ENCODE assay signal across 13 cellular contexts in genomic region chr7:46244752-46245151, GRCh38.
"Had no signal": no experiment of that assay in that cellular context is flagged by ENCODE, and none has a peak within 500 bp of the region (broad histone marks: within the 10 kb centered on the region; RNA-seq: fewer than 3 reads in every experiment).

No MANE protein-coding gene starts in this region.

- H3K27me3 ChIP-seq: adrenal gland, body of pancreas, esophagus muscularis mucosa, neutrophil, tibial nerve had no signal

- DNase-seq: activated naive CD4-positive, alpha-beta T cell treated with anti-CD3 and anti-CD28 coated beads, Interleukin-2, amount 50 U/mL, for 16 hours; adrenal gland; body of pancreas; naive B cell; stimulated activated CD4-positive, alpha-beta T cell treated with anti-CD3 and anti-CD28 coated beads, Interleukin-2, amount 100 ng/mL, for 24 hours; stimulated activated naive B cell treated with anti-CD40 and anti-IgM and Interleukin-4, amounts not matched to agents 10 μg/mL and 1 μg/mL and 100 μg/mL, for 72 hours had no signal

- H3K4me1 Mint-ChIP-seq: naive B cell; stimulated activated naive B cell treated with anti-CD40 and anti-IgM and Interleukin-4, amounts not matched to agents 10 μg/mL and 1 μg/mL and 100 μg/mL, for 72 hours had no signal

- H3K4me3 Mint-ChIP-seq: naive B cell; stimulated activated naive B cell treated with anti-CD40 and anti-IgM and Interleukin-4, amounts not matched to agents 10 μg/mL and 1 μg/mL and 100 μg/mL, for 72 hours had no signal

- H3K9me3 ChIP-seq: adrenal gland, body of pancreas, esophagus muscularis mucosa, neutrophil had no signal

- H3K36me3 Mint-ChIP-seq: naive B cell; stimulated activated naive B cell treated with anti-CD40 and anti-IgM and Interleukin-4, amounts not matched to agents 10 μg/mL and 1 μg/mL and 100 μg/mL, for 72 hours had no signal

- H3K4me1 ChIP-seq: adrenal gland, body of pancreas, esophagus muscularis mucosa, tibial nerve had no signal

- H3K27ac ChIP-seq: adrenal gland, body of pancreas, esophagus muscularis mucosa, neutrophil, tibial nerve had no signal

- H3K27ac Mint-ChIP-seq: activated T-helper 2 cell treated with anti-CD3 and anti-CD28 coated beads, Interferon-gamma antibody, Interleukin-2, Interleukin-4, amounts not matched to agents 10 μg/mL and 5 μg/mL and 100 μg/mL, durations not matched to agents 14 hours and 24 hours and 36 hours; stimulated activated naive B cell treated with anti-CD40 and anti-IgM and Interleukin-4, amounts not matched to agents 10 μg/mL and 1 μg/mL and 100 μg/mL, for 72 hours had no signal

- ATAC-seq: activated CD4-positive, CD25-positive, alpha-beta regulatory T cell treated with anti-CD3 and anti-CD28 coated beads, Interleukin-2, amount 50 U/mL, for 24 hours; body of pancreas; sciatic nerve; stimulated activated naive B cell treated with anti-CD40 and anti-IgM and Interleukin-4, amounts not matched to agents 10 μg/mL and 1 μg/mL and 100 μg/mL, for 72 hours had no signal

- H3K4me3 ChIP-seq: adrenal gland, body of pancreas, esophagus muscularis mucosa, tibial nerve had no signal

- H3K27me3 Mint-ChIP-seq: progenitor cell of endocrine pancreas; stimulated activated naive B cell treated with anti-CD40 and anti-IgM and Interleukin-4, amounts not matched to agents 10 μg/mL and 1 μg/mL and 100 μg/mL, for 72 hours had no signal

- H3K36me3 ChIP-seq: adrenal gland, esophagus muscularis mucosa, neutrophil, tibial nerve had no signal

- H3K9me3 Mint-ChIP-seq: activated T-helper 2 cell treated with anti-CD3 and anti-CD28 coated beads, Interferon-gamma antibody, Interleukin-2, Interleukin-4, amounts not matched to agents 10 μg/mL and 5 μg/mL and 100 μg/mL, durations not matched to agents 14 hours and 24 hours and 36 hours had no signal
